Comparison of ENCODE assay signal across 1 cellular context in genomic region chr2:156181208-156181607, GRCh38.
TF ChIP-seq lines count a peak whose summit lies in the region.

No MANE protein-coding gene starts in this region.

TF ChIP-seq in HCT116, 20 proteins besides CTCF, POLR2A, EP300 and RAD21 (continued from another document):
- no peak for TF ChIP-seq SIN3A (IDR thresholded peaks at IDR 0.05; ENCODE audit: low read depth)
- TF ChIP-seq MAX (IDR thresholded peaks at IDR 0.05): no peak
- TF ChIP-seq EZH2 (IDR thresholded peaks at IDR 0.05): no peak
- no peak for TF ChIP-seq ZFX (IDR thresholded peaks at IDR 0.05)
- TF ChIP-seq ZNF274 (IDR thresholded peaks at IDR 0.05; ENCODE audit: low read depth, low read length): no peak
- TF ChIP-seq POLR2AphosphoS5 (IDR thresholded peaks at IDR 0.05; ENCODE audit: low read depth, low read length): no peak
- TF ChIP-seq TCF7L2 (IDR thresholded peaks at IDR 0.05; ENCODE audit: borderline replicate concordance, extremely low read depth, insufficient read depth, insufficient read length): no peak
- TF ChIP-seq FOSL1 (IDR thresholded peaks at IDR 0.05; ENCODE audit: low read depth): no peak
- no peak for TF ChIP-seq SRF (IDR thresholded peaks at IDR 0.05; ENCODE audit: low read depth)
- no peak for TF ChIP-seq EZH2phosphoT487 (IDR thresholded peaks at IDR 0.05; ENCODE audit: borderline replicate concordance)
TF ChIP-seq in HCT116: peak in this region for 0.
